ENCODE assay signal across 1 cellular context in the genomic region with DNA sequence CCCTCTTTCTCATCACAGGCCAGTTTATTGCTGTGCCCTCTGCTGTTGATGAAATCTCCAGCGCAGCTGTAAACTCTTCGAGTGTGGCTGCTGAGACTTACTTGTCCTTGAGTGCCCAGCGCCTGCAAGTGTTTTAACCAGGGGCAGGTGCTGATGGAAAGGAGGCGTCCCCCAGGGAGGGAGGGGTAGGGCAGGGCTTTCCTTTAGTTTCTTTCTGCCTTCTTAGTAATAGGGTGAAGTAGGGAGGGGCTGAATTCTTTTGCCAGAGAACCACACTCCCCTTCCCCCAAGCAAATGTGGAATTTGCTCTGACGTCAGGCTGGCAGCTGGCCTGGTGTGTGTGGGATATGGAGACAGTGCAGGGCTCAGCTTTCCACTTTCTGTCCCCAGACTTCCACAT.
TF ChIP-seq lines count a peak whose summit lies in the region.

No MANE protein-coding gene starts in this region.

TF ChIP-seq in GM23338, 12 proteins besides CTCF, POLR2A, EP300 and RAD21 (continued from another document):
- TF ChIP-seq, protein P1, sequence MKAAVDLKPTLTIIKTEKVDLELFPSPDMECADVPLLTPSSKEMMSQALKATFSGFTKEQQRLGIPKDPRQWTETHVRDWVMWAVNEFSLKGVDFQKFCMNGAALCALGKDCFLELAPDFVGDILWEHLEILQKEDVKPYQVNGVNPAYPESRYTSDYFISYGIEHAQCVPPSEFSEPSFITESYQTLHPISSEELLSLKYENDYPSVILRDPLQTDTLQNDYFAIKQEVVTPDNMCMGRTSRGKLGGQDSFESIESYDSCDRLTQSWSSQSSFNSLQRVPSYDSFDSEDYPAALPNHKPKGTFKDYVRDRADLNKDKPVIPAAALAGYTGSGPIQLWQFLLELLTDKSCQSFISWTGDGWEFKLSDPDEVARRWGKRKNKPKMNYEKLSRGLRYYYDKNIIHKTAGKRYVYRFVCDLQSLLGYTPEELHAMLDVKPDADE (IDR thresholded peaks at IDR 0.05), result no peak
- TF ChIP-seq EZH2phosphoT487 (IDR thresholded peaks at IDR 0.05; ENCODE audit: unreplicated experiment) (no peak), EZH2 (IDR thresholded peaks at IDR 0.05; ENCODE audit: low read depth, unreplicated experiment) (no peak)
